19 cellular contexts compared by ENCODE assay signal in genomic region chr9:95459867-95460626, GRCh38. TPM values are rescaled to one million over a fixed set of nuclear protein-coding genes. Genes with fewer than 3 reads are reported as not detected.
DNase-seq lines count a peak whose midpoint lies in the region; ATAC-seq and TF ChIP-seq lines count a peak whose summit lies in the region.
"Had no signal": no experiment of that assay in that cellular context is flagged by ENCODE, and none has a peak within 500 bp of the region (broad histone marks: within the 10 kb centered on the region; RNA-seq: fewer than 3 reads in every experiment).

No MANE protein-coding gene starts in this region.

- peak overlapping the region; percentile 64 for H4K8ac ChIP-seq in mesenchymal stem cell (ENCODE audit: low read length)

- no peak for TF ChIP-seq POLR2A in heart left ventricle (IDR thresholded peaks at IDR 0.05)

- H3K27me3 ChIP-seq in cardiac muscle cell = no peaks in the 10 kb centered on the region
- peaks cover 0 to 4% (median 0%) of the 10 kb centered on the region in 9 donors for H3K27me3 ChIP-seq in heart left ventricle
- no peaks in the 10 kb centered on the region for H3K27me3 ChIP-seq in WERI-Rb-1 (ENCODE audit: insufficient read depth, low read depth, severe bottlenecking)
- H3K27me3 ChIP-seq in mesenchymal stem cell (ENCODE audit: control insufficient read depth in 1 of 2, insufficient read depth in 1 of 2, low read length in 2 of 2) = no peaks in the 10 kb centered on the region
- H3K27me3 ChIP-seq: thyroid gland had no signal

- H3K4ac ChIP-seq in mesenchymal stem cell (ENCODE audit: low read depth in 1 of 2, low read length in 2 of 2) = peak overlapping the region; percentile 77 to 90

- TF ChIP-seq CTCF in cardiac muscle cell (IDR thresholded peaks at IDR 0.05; ENCODE audit: low read depth, low read length) (no peak), heart left ventricle (IDR thresholded peaks at IDR 0.05) (no peak), WERI-Rb-1 (IDR thresholded peaks at IDR 0.05; ENCODE audit: low read depth, low read length) (no peak)

- H3K4me1 ChIP-seq in cardiac muscle cell (ENCODE audit: low read depth) = peaks cover 29% of the 10 kb centered on the region
- H3K4me1 ChIP-seq in heart left ventricle = peaks cover 0 to 24% (median 16%) of the 10 kb centered on the region in 12 donors
- peaks cover 28% of the 10 kb centered on the region for H3K4me1 ChIP-seq in mesenchymal stem cell (ENCODE audit: control insufficient read depth, insufficient read depth, low read depth, low read length)

- H3K9me3 ChIP-seq in cardiac muscle cell (ENCODE audit: low read depth) (no peaks in the 10 kb centered on the region), heart left ventricle (no peaks in the 10 kb centered on the region), WERI-Rb-1 (ENCODE audit: severe bottlenecking) (no peaks in the 10 kb centered on the region), mesenchymal stem cell (ENCODE audit: control insufficient read depth, low read length) (no peaks in the 10 kb centered on the region)
- H3K9me3 ChIP-seq: thyroid gland had no signal

- ATAC-seq in heart left ventricle (no peak), HG03175 (IDR thresholded peaks at IDR 0.05; ENCODE audit: unreplicated experiment) (no peak)
- ATAC-seq: stimulated activated memory B cell treated with anti-CD40 and anti-IgM and Interleukin-4, amounts not matched to agents 10 μg/mL and 1 μg/mL and 100 μg/mL, for 72 hours had no signal

- H3K36me3 ChIP-seq in cardiac muscle cell = peaks cover 27% of the 10 kb centered on the region
- H3K36me3 ChIP-seq in heart left ventricle = peaks cover 0 to 75% (median 66%) of the 10 kb centered on the region in 9 donors
- H3K36me3 ChIP-seq in WERI-Rb-1 = peaks cover 58% of the 10 kb centered on the region
- peaks cover 29 to 38% of the 10 kb centered on the region in 2 experiments for H3K36me3 ChIP-seq in mesenchymal stem cell (ENCODE audit: control insufficient read depth in 1 of 2, insufficient read depth in 2 of 2, low read depth in 1 of 2, low read length in 2 of 2)

- H3K4me2 ChIP-seq in mesenchymal stem cell (ENCODE audit: low read length, poor library complexity, severe bottlenecking) = no peak overlapping the region

- intact Hi-C loops in heart left ventricle (cut with DNase I) = loop anchor here in 2 of 10 donors (5.0 to 10.0 kb wide), 2 partner anchors 47 to 55 kb away; partner anchors contain the start of gene PTCH1 (in 1 of the 2)

- H2BK15ac ChIP-seq in mesenchymal stem cell (ENCODE audit: low read depth, poor library complexity, severe bottlenecking) = peak overlapping the region; percentile 17

- peak overlapping the region; percentile 90 for H2BK120ac ChIP-seq in mesenchymal stem cell (ENCODE audit: low read depth, low read length)

- H2BK5ac ChIP-seq in mesenchymal stem cell (ENCODE audit: low read depth, low read length, poor library complexity, severe bottlenecking) = no peak overlapping the region

- H4K91ac ChIP-seq in mesenchymal stem cell (ENCODE audit: low read length) = peak overlapping the region; percentile 92

- whole genome bisulfite sequencing in heart left ventricle, 4 donors = 87 to 91% (median 90%) methylated on average over 21 of the region's 21 CpGs
- 64% methylated on average over 16 of the region's 21 CpGs for WGBS in mesenchymal stem cell

- peak overlapping the region; percentile 18 for H3K27ac ChIP-seq in cardiac muscle cell
- peak overlapping the region in 1 of 12 donors; percentile 56 for H3K27ac ChIP-seq in heart left ventricle
- H3K27ac ChIP-seq in WERI-Rb-1 = peak overlapping the region; percentile 12; the same call in 1 of the 2 replicates
- H3K27ac ChIP-seq in mesenchymal stem cell (ENCODE audit: low read length, poor library complexity, severe bottlenecking) = no peak overlapping the region
- H3K27ac ChIP-seq: thyroid gland had no signal

- H3K18ac ChIP-seq in mesenchymal stem cell (ENCODE audit: low read depth in 1 of 2, low read length in 2 of 2) = peak overlapping the region; percentile 93 to 97

- H2AFZ ChIP-seq in mesenchymal stem cell (ENCODE audit: low read depth, low read length) = no peak overlapping the region

- no peak overlapping the region for H3K14ac ChIP-seq in mesenchymal stem cell (ENCODE audit: low read length in 2 of 2)

- no peak overlapping the region for H2AK5ac ChIP-seq in mesenchymal stem cell (ENCODE audit: low read length, severe bottlenecking)

- H2BK12ac ChIP-seq in mesenchymal stem cell (ENCODE audit: low read length in 2 of 2) = peak overlapping the region; percentile 92 to 100

- H3K79me1 ChIP-seq in mesenchymal stem cell (replicated peaks; ENCODE audit: low read length, poor library complexity, severe bottlenecking) = peaks cover 2% of the 10 kb centered on the region

- DNase-seq in cardiac muscle cell (ENCODE audit: low read depth in 1 of 2, low spot score in 1 of 2) = no peak
- DNase-seq in heart left ventricle = no peak
- no peak for DNase-seq in WERI-Rb-1
- peak; percentile 59 for DNase-seq in mesenchymal stem cell
- no peak for DNase-seq in islet precursor cell
- DNase-seq in SKM-1 (lab: John Stamatoyannopoulos, UW; ENCODE audit: unreplicated experiment) = no peak
- DNase-seq in AG08396 (ENCODE audit: low spot score) = no peak
- DNase-seq: activated gamma-delta T cell, amygdala, DMS153, hypothalamus, NCI-H146, NCI-H510A, SIG-M5, T1000, thyroid gland had no signal

- no peak overlapping the region for H3K9ac ChIP-seq in mesenchymal stem cell (ENCODE audit: low read length)

- no peak overlapping the region for H3K23ac ChIP-seq in mesenchymal stem cell (ENCODE audit: low read length in 2 of 2)

- H3K4me3 ChIP-seq in cardiac muscle cell (no peak overlapping the region), heart left ventricle (no peak overlapping the region), WERI-Rb-1 (ENCODE audit: low read depth, low read length) (no peak overlapping the region), mesenchymal stem cell (ENCODE audit: insufficient read depth in 1 of 2, low read depth in 1 of 2, low read length in 2 of 2) (no peak overlapping the region)
- H3K4me3 ChIP-seq: thyroid gland had no signal

RNA-seq across cellular contexts. Expression of gene PTCH1, which starts 56.7 kb away (rescaled TPM):
- total RNA-seq in cardiac muscle cell (8.3 and 13.9 TPM in 2 replicates), heart left ventricle (10 to 100 TPM in 2 of 9 donors, 1 to 10 TPM in 7; 2.9 to 15.2 (median 6.6) TPM)
- polyA plus RNA-seq in cardiac muscle cell (7.3 and 9.6 TPM in 2 replicates), heart left ventricle (1 to 10 TPM; 2.2 to 3.8 TPM)
- polyA plus RNA-seq in mesenchymal stem cell (2013, experiment 1 of 2) = 8.7 TPM
- polyA plus RNA-seq in mesenchymal stem cell (2013, experiment 2 of 2) = 9.5 TPM
- polyA plus RNA-seq: CD14-positive monocyte had no signal
